ENCODE assay signal across 14 cellular contexts in genomic region chr22:41830174-41830573, GRCh38. TPM values are rescaled to one million over a fixed set of nuclear protein-coding genes. Genes with fewer than 3 reads are reported as not detected.
DNase-seq lines count a peak whose midpoint lies in the region; ATAC-seq and TF ChIP-seq lines count a peak whose summit lies in the region.
"Had no signal": no experiment of that assay in that cellular context is flagged by ENCODE, and none has a peak within 500 bp of the region (broad histone marks: within the 10 kb centered on the region; RNA-seq: fewer than 3 reads in every experiment).

No MANE protein-coding gene starts in this region.

- intact Hi-C loops in activated CD4-positive, alpha-beta T cell treated with anti-CD3 and anti-CD28 coated beads, Interleukin-2, amount 10 ng/mL, durations not matched to agents 24 days and 14 days (cut with micrococcal nuclease) = loop anchor here (5.0 to 10.0 kb wide), 2 partner anchors 42 to 245 kb away; partner anchors contain the start of genes NAGA, PHETA2 and SMDT1

- POLR2A ChIA-PET in WTC11 (lab: Charles Lee) = no interaction called here

- no peak overlapping the region for H3K4me3 Mint-ChIP-seq in activated CD4-positive, alpha-beta T cell treated with anti-CD3 and anti-CD28 coated beads, Interleukin-2, amount 10 ng/mL, durations not matched to agents 24 days and 14 days
- H3K4me3 Mint-ChIP-seq in WTC11 (no peak overlapping the region), neural progenitor cell (no peak overlapping the region)

- no peak for DNase-seq in activated CD4-positive, alpha-beta T cell treated with anti-CD3 and anti-CD28 coated beads, Interleukin-2, amount 10 ng/mL, durations not matched to agents 24 days and 14 days
- DNase-seq in activated CD4-positive, alpha-beta T cell treated with anti-CD3 and anti-CD28 coated beads, Interleukin-2, amount 50 U/mL, for 48 hours = no peak
- no peak for DNase-seq in GM13977 (ENCODE audit: low spot score)
- peak; percentile 20 for DNase-seq in WTC11 (ENCODE audit: low spot score)
- DNase-seq in neural progenitor cell (ENCODE audit: low spot score) = no peak
- DNase-seq in hepatocyte (ENCODE audit: low spot score) = no peak
- no peak for DNase-seq in NCI-H2081 treated with DMSO at 0.1 percent for 48 hours (lab: John Stamatoyannopoulos, UW)
- no peak for DNase-seq in NCI-H524 treated with DMSO at 0.1 percent for 48 hours (lab: John Stamatoyannopoulos, UW)
- DNase-seq: colonic mucosa, NCI-H1417 treated with DMSO at 0.1 percent for 48 hours, NCI-H774, sigmoid colon, tibial artery had no signal

- H3K9me3 Mint-ChIP-seq in activated CD4-positive, alpha-beta T cell treated with anti-CD3 and anti-CD28 coated beads, Interleukin-2, amount 10 ng/mL, durations not matched to agents 24 days and 14 days = no peaks in the 10 kb centered on the region
- H3K9me3 Mint-ChIP-seq in WTC11 (no peaks in the 10 kb centered on the region), neural progenitor cell (no peaks in the 10 kb centered on the region)

- no peak overlapping the region for H3K9ac ChIP-seq in neural progenitor cell

- H3K79me2 ChIP-seq in neural progenitor cell (ENCODE audit: low read depth) (peaks cover 26% of the 10 kb centered on the region), hepatocyte (peaks cover 21% of the 10 kb centered on the region)

- H2AFZ ChIP-seq in neural progenitor cell (replicated peaks) (no peak overlapping the region), hepatocyte (no peak overlapping the region)

- CTCF ChIA-PET in WTC11 (lab: Charles Lee) = interaction anchor here (2.1 to 7.8 kb wide), 2 partner anchors 84 to 133 kb away, joined by 6 to 59 read pairs; no protein-coding TSS in a partner anchor

- peaks cover 17% of the 10 kb centered on the region for H3F3A ChIP-seq in neural progenitor cell (ENCODE audit: low read depth)

- peaks cover 49% of the 10 kb centered on the region for H3K36me3 Mint-ChIP-seq in activated CD4-positive, alpha-beta T cell treated with anti-CD3 and anti-CD28 coated beads, Interleukin-2, amount 10 ng/mL, durations not matched to agents 24 days and 14 days (ENCODE audit: low read depth)
- peaks cover 4% of the 10 kb centered on the region for H3K36me3 Mint-ChIP-seq in WTC11
- peaks cover 10% of the 10 kb centered on the region for H3K36me3 Mint-ChIP-seq in neural progenitor cell

- TF ChIP-seq CTCF in GM13977 (IDR thresholded peaks at IDR 0.05; ENCODE audit: extremely low read depth, insufficient read depth, missing control alignments) = peak; percentile 8
- TF ChIP-seq CTCF in WTC11 (IDR thresholded peaks at IDR 0.05) = no peak
- TF ChIP-seq CTCF in neural progenitor cell (IDR thresholded peaks at IDR 0.05) = peak; percentile 24
- TF ChIP-seq CTCF in hepatocyte (IDR thresholded peaks at IDR 0.05; ENCODE audit: poor library complexity) = no peak

- no peaks in the 10 kb centered on the region for H3K9me2 ChIP-seq in hepatocyte (replicated peaks; ENCODE audit: insufficient read depth)

- WGBS in hepatocyte (ENCODE audit: low lambda C conversion rate, missing lambda C conversion rate) = 97% methylated on average over 3 of the region's 3 CpGs

- peaks cover 2% of the 10 kb centered on the region for H3K27me3 Mint-ChIP-seq in activated CD4-positive, alpha-beta T cell treated with anti-CD3 and anti-CD28 coated beads, Interleukin-2, amount 10 ng/mL, durations not matched to agents 24 days and 14 days
- H3K27me3 Mint-ChIP-seq in WTC11 (ENCODE audit: low read depth) = no peaks in the 10 kb centered on the region
- peaks cover 6% of the 10 kb centered on the region for H3K27me3 Mint-ChIP-seq in neural progenitor cell (ENCODE audit: insufficient read depth, low read depth)

- H3K36me3 ChIP-seq in neural progenitor cell (no peaks in the 10 kb centered on the region), hepatocyte (replicated peaks; ENCODE audit: insufficient read depth, low read depth) (no peaks in the 10 kb centered on the region)
- H3K36me3 ChIP-seq: colonic mucosa, sigmoid colon had no signal

- peak overlapping the region; percentile 62 for H3K27ac Mint-ChIP-seq in activated CD4-positive, alpha-beta T cell treated with anti-CD3 and anti-CD28 coated beads, Interleukin-2, amount 10 ng/mL, durations not matched to agents 24 days and 14 days
- H3K27ac Mint-ChIP-seq in WTC11 (peak overlapping the region; percentile 57), neural progenitor cell (peak overlapping the region; percentile 74)

- H3K4me1 ChIP-seq in neural progenitor cell = peaks cover 24% of the 10 kb centered on the region
- peaks cover 30% of the 10 kb centered on the region for H3K4me1 ChIP-seq in hepatocyte (ENCODE audit: insufficient read depth)

- ATAC-seq in WTC11 = no peak
- ATAC-seq: activated CD4-positive, CD25-positive, alpha-beta regulatory T cell treated with anti-CD3 and anti-CD28 coated beads, Interleukin-2, amount 50 U/mL, for 24 hours had no signal

- no peak overlapping the region for H3K27ac ChIP-seq in neural progenitor cell
- H3K27ac ChIP-seq in hepatocyte = no peak overlapping the region
- H3K27ac ChIP-seq: sigmoid colon, tibial artery had no signal

- no peaks in the 10 kb centered on the region for H3K27me3 ChIP-seq in neural progenitor cell
- H3K27me3 ChIP-seq in hepatocyte = no peaks in the 10 kb centered on the region
- H3K27me3 ChIP-seq: colonic mucosa, sigmoid colon, tibial artery had no signal

- H3K4me1 Mint-ChIP-seq in activated CD4-positive, alpha-beta T cell treated with anti-CD3 and anti-CD28 coated beads, Interleukin-2, amount 10 ng/mL, durations not matched to agents 24 days and 14 days = peaks cover 43% of the 10 kb centered on the region
- H3K4me1 Mint-ChIP-seq in WTC11 (peaks cover 44% of the 10 kb centered on the region), neural progenitor cell (peaks cover 67% of the 10 kb centered on the region)

- H3K9me3 ChIP-seq in neural progenitor cell (ENCODE audit: low read depth) = no peaks in the 10 kb centered on the region
- no peaks in the 10 kb centered on the region for H3K9me3 ChIP-seq in hepatocyte (ENCODE audit: low read depth)
- H3K9me3 ChIP-seq: colonic mucosa, sigmoid colon, tibial artery had no signal

- in situ Hi-C loops in GM13977 (cut with MboI; ENCODE audit: low pct_unique_long_range_greater_than_20kb, low sequenced_read_pairs, unreplicated experiment) = loop anchor here (10.0 kb wide), 1 partner anchor 115 kb away; the partner anchor contains the start of gene CENPM

- H3K4me3 ChIP-seq in neural progenitor cell = no peak overlapping the region
- H3K4me3 ChIP-seq in hepatocyte = no peak overlapping the region
- H3K4me3 ChIP-seq: colonic mucosa, sigmoid colon, tibial artery had no signal

- H3K4me2 ChIP-seq in neural progenitor cell = no peak overlapping the region
- no peak overlapping the region for H3K4me2 ChIP-seq in hepatocyte

- H4K20me1 ChIP-seq in neural progenitor cell (ENCODE audit: low read depth) (peaks cover 12% of the 10 kb centered on the region), hepatocyte (ENCODE audit: insufficient read depth, poor library complexity, severe bottlenecking) (peaks cover 6% of the 10 kb centered on the region)

TF ChIP-seq in WTC11, 78 proteins besides CTCF, POLR2A, EP300 and RAD21 (continues in another document):
- TF ChIP-seq FOXP4 (CRISPR knock-in tag; IDR thresholded peaks at IDR 0.05) = no peak

RNA-seq across cellular contexts. Expression of gene SREBF2, which starts 2.7 kb away (rescaled TPM):
- total RNA-seq in activated CD4-positive, alpha-beta T cell treated with anti-CD3 and anti-CD28 coated beads, Interleukin-2, amount 10 ng/mL, durations not matched to agents 24 days and 14 days = 209 and 218 TPM in 2 replicates
- total RNA-seq in WTC11 (2021) (151 to 173 TPM (median 171 TPM) in 3 replicates), neural progenitor cell (ENCODE audit: low replicate concordance) (64.0 and 145 TPM in 2 replicates), hepatocyte (109 and 114 TPM in 2 replicates)
- 96.3 and 113 TPM in 2 replicates for polyA plus RNA-seq in hepatocyte

RNA-seq across cellular contexts. Expression of gene CCDC134, which starts 29.7 kb away (rescaled TPM):
- 19.7 TPM in 2 replicates for total RNA-seq in activated CD4-positive, alpha-beta T cell treated with anti-CD3 and anti-CD28 coated beads, Interleukin-2, amount 10 ng/mL, durations not matched to agents 24 days and 14 days
- 19.0 to 21.3 TPM (median 19.2 TPM) in 3 replicates for total RNA-seq in WTC11 (2021)
- 8.8 and 19.7 TPM in 2 replicates for total RNA-seq in neural progenitor cell (ENCODE audit: low replicate concordance)
- total RNA-seq in hepatocyte = 7.2 and 9.2 TPM in 2 replicates
- 4.1 and 7.4 TPM in 2 replicates for polyA plus RNA-seq in hepatocyte

Comparison
In these comparisons a context has a peak if more than half of its experiments do, and no peak if none do; other contexts are left out.
1. CTCF ChIP-seq: peak in GM13977 (single experiment) and neural progenitor cell (single experiment); none in WTC11 (single experiment) and hepatocyte (single experiment).
2. Peak in every context shown above with its lines, with median percentiles within 50 percentile points of each other: H3K27ac Mint-ChIP-seq.